Comparison of ENCODE assay signal across 1 cellular context in the genomic region with DNA sequence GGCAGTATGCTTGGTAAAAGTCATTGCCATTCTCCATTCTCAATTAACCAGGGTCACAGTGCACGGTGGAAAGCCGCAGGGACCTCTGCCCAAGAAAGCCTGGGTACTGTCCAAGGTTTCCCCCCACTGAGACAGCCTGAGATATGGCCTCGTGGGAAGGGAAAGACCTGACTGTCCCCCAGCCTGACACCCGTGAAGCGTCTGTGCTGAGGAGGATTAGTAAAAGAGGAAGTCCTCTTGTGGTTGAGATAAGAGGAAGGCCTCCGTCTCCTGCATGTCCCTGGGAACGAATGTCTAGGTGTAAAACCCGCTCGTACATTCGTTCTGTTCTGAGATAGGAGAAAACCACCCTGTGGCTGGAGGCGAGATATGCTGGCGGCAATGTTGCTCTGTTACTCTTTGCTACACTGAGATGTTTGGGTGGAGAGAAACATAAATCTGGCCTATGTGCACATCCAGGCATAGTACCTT.
TF ChIP-seq lines count a peak whose summit lies in the region.

No MANE protein-coding gene starts in this region.

TF ChIP-seq in GM12878, 131 proteins besides CTCF, POLR2A, EP300 and RAD21 (continued from another document):
- TF ChIP-seq DPF2 (IDR thresholded peaks at IDR 0.05) = peak; percentile 40; the same call in 1 of the 2 replicates
- peak; percentile 71 for TF ChIP-seq NBN (IDR thresholded peaks at IDR 0.05)
- peak; percentile 77 for TF ChIP-seq MEF2B (IDR thresholded peaks at IDR 0.05; ENCODE audit: partially characterized antibody, poor library complexity, severe bottlenecking)
- TF ChIP-seq IKZF1 (conservative IDR thresholded peaks at IDR 0.05) = peak; percentile 81
- TF ChIP-seq RUNX3 (IDR thresholded peaks at IDR 0.05; ENCODE audit: low read length) = peak; percentile 70
TF ChIP-seq in GM12878: peak in this region for 18; not testable (repeated sequence) for 113.
